In the genomic region with DNA sequence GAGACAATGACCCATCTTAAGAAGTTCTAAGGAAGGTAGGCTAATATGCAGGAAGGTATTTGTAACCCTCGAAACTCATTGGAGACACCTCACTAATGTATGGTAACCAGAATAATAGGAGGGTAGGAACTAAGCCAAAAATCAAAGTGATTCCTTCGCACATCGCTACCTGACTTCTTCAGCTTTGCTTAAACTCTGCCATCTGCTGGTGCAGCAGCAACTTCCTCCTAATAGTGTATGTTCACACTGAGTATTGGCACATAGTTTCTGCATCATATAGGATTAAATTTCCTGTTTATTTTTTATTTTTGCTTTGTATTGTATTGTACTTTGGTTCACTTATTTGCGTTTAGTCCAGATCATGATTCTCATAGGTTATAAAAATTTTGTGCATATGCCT, we compare ENCODE assay signal across 10 cellular contexts.
A peak's percentile ranks its signal among the peaks of the same experiment; 100 is the strongest.
DNase-seq lines count a peak whose midpoint lies in the region; ATAC-seq and TF ChIP-seq lines count a peak whose summit lies in the region.
"Had no signal": no experiment of that assay in that cellular context is flagged by ENCODE, and none has a peak within 500 bp of the region (broad histone marks: within the 10 kb centered on the region; RNA-seq: fewer than 3 reads in every experiment).

No MANE protein-coding gene starts in this region.

- DNase-seq in NAMALWA (ENCODE audit: low spot score) (peak; percentile 53), WTC11 (ENCODE audit: low spot score) (peak; percentile 16), medulla oblongata (ENCODE audit: extremely low spot score) (peak; percentile 22), ureter (ENCODE audit: low spot score) (no peak), coronary artery (ENCODE audit: low spot score) (no peak), EL (no peak)
- DNase-seq: activated CD4-positive, alpha-beta memory T cell treated with anti-CD3 and anti-CD28 coated beads, Interleukin-2, amount 10 ng/mL, durations not matched to agents 7 days and 5 days; IMR-90 had no signal

- H3K27me3 Mint-ChIP-seq in WTC11 (ENCODE audit: low read depth), result no peaks in the 10 kb centered on the region
- H3K27me3 Mint-ChIP-seq: activated CD4-positive, alpha-beta memory T cell treated with anti-CD3 and anti-CD28 coated beads, Interleukin-2, amount 10 ng/mL, durations not matched to agents 7 days and 5 days had no signal

- H3K36me3 Mint-ChIP-seq in WTC11, result no peaks in the 10 kb centered on the region

- H3K4me3 ChIP-seq in coronary artery, result no peak overlapping the region

- no peak overlapping the region for H3K27ac Mint-ChIP-seq in WTC11
- H3K27ac Mint-ChIP-seq: activated CD4-positive, alpha-beta memory T cell treated with anti-CD3 and anti-CD28 coated beads, Interleukin-2, amount 10 ng/mL, durations not matched to agents 7 days and 5 days had no signal

- ATAC-seq in WTC11, result peak; percentile 75
- no peak for ATAC-seq in GM21423 (IDR thresholded peaks at IDR 0.05; ENCODE audit: unreplicated experiment)

- no peaks in the 10 kb centered on the region for H3K9me3 Mint-ChIP-seq in WTC11

- H3K4me3 Mint-ChIP-seq in WTC11, result no peak overlapping the region
- H3K4me3 Mint-ChIP-seq: activated CD4-positive, alpha-beta memory T cell treated with anti-CD3 and anti-CD28 coated beads, Interleukin-2, amount 10 ng/mL, durations not matched to agents 7 days and 5 days had no signal

- H3K27ac ChIP-seq in coronary artery, result no peak overlapping the region

- CTCF ChIA-PET in WTC11 (lab: Charles Lee), result interaction anchor here (1.0 to 1.7 kb wide), 3 partner anchors 8 to 128 kb away, joined by 3 to 8 read pairs (median 4); no protein-coding TSS in a partner anchor

- TF ChIP-seq CTCF in GM12874 (IDR thresholded peaks at IDR 0.05; ENCODE audit: insufficient read depth, low read depth, low read length), result peak; percentile 35; the same call in 1 of the 2 replicates
- TF ChIP-seq CTCF in WTC11 (IDR thresholded peaks at IDR 0.05), result 0 out of 2 replicates have a peak, but pooled peaks have one; percentile 12
- no peak for TF ChIP-seq CTCF in coronary artery (IDR thresholded peaks at IDR 0.05)

- H3K4me1 Mint-ChIP-seq in WTC11, result no peaks in the 10 kb centered on the region; the same call in 1 of the 2 replicates
- H3K4me1 Mint-ChIP-seq: activated CD4-positive, alpha-beta memory T cell treated with anti-CD3 and anti-CD28 coated beads, Interleukin-2, amount 10 ng/mL, durations not matched to agents 7 days and 5 days had no signal

- POLR2A ChIA-PET in WTC11 (lab: Charles Lee), result no interaction called here

TF ChIP-seq in WTC11, 78 proteins besides CTCF, POLR2A, EP300 and RAD21:
- TF ChIP-seq, protein P1, sequence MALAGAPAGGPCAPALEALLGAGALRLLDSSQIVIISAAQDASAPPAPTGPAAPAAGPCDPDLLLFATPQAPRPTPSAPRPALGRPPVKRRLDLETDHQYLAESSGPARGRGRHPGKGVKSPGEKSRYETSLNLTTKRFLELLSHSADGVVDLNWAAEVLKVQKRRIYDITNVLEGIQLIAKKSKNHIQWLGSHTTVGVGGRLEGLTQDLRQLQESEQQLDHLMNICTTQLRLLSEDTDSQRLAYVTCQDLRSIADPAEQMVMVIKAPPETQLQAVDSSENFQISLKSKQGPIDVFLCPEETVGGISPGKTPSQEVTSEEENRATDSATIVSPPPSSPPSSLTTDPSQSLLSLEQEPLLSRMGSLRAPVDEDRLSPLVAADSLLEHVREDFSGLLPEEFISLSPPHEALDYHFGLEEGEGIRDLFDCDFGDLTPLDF (CRISPR knock-in tag; IDR thresholded peaks at IDR 0.05), result no peak
- TF ChIP-seq CREM (CRISPR knock-in tag; IDR thresholded peaks at IDR 0.05) (no peak), TEAD4 (CRISPR knock-in tag; IDR thresholded peaks at IDR 0.05) (no peak), ZNF219 (CRISPR knock-in tag; IDR thresholded peaks at IDR 0.05; ENCODE audit: borderline replicate concordance) (no peak), ZNF121 (CRISPR knock-in tag; IDR thresholded peaks at IDR 0.05) (no peak)

Comparison
In these comparisons a context has a peak if more than half of its experiments do, and no peak if none do; other contexts are left out.
1. DNase-seq: peak in NAMALWA (single experiment), WTC11 (single experiment) and medulla oblongata (single experiment); none in ureter (single experiment), coronary artery (single experiment) and EL (single experiment).